17 cellular contexts compared by ENCODE assay signal in the genomic region with DNA sequence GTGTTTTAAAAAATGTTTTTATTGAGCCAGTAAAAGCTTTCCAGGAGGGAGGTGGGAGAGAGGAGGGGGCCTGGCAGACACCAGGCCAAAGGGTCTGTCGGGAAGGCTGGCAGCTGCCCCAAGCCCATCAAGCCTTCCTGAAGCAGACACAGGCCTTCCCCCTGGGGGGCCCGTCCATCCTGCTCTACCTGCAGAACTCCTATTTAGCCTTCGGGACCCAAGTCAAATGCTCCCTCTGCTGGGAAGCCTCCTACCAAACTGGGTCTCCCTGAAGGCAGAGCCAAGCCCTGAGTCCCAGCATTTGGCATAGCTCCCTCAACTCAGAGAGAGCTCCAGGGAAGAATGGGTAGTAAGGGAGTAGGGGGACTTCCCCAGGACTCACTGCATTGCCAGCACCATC. TPM values are rescaled to one million over a fixed set of nuclear protein-coding genes. Genes with fewer than 3 reads are reported as not detected.
DNase-seq lines count a peak whose midpoint lies in the region; ATAC-seq and TF ChIP-seq lines count a peak whose summit lies in the region.
"Had no signal": no experiment of that assay in that cellular context is flagged by ENCODE, and none has a peak within 500 bp of the region (broad histone marks: within the 10 kb centered on the region; RNA-seq: fewer than 3 reads in every experiment).

No MANE protein-coding gene starts in this region.

- no peak for TF ChIP-seq POLR2A in body of pancreas (IDR thresholded peaks at IDR 0.05)

- H3K36me3 ChIP-seq in H7 (replicated peaks; ENCODE audit: control insufficient read depth, insufficient read depth, low read length) (no peaks in the 10 kb centered on the region), body of pancreas (replicated peaks in 1 of 2; ENCODE audit: insufficient read depth in 1 of 2, low read depth in 2 of 2) (no peaks in the 10 kb centered on the region)
- H3K36me3 ChIP-seq: BE2C had no signal

- H3K36me3 Mint-ChIP-seq in CD14-positive monocyte = no peaks in the 10 kb centered on the region
- H3K36me3 Mint-ChIP-seq: CD8-positive, alpha-beta T cell had no signal

- H3K4me1 ChIP-seq in body of pancreas = peaks cover 44% of the 10 kb centered on the region
- H3K4me1 ChIP-seq: BE2C had no signal

- H3K27ac ChIP-seq in 22Rv1 (peak overlapping the region; percentile 94), body of pancreas (peak overlapping the region in 3 of 4 donors; percentile 67 to 77 (median 68))
- H3K27ac ChIP-seq: A549, C4-2B had no signal

- TF ChIP-seq CTCF in 22Rv1 (IDR thresholded peaks at IDR 0.05) (no peak), body of pancreas (IDR thresholded peaks at IDR 0.05) (no peak), CD14-positive monocyte (IDR thresholded peaks at IDR 0.05) (no peak)

- DNase-seq in H7 (peak; percentile 83), body of pancreas (no peak), iPS-NIHi7 (ENCODE audit: extremely low spot score) (peak; percentile 56), KG1 (lab: John Stamatoyannopoulos, UW) (no peak), posterior cingulate gyrus (no peak), CD14-positive monocyte (ENCODE audit: low spot score) (no peak)
- DNase-seq: BE2C; CD8-positive, alpha-beta T cell; COR-L47; DMS153; DMS79 treated with DMSO at 0.1 percent for 48 hours; EL; GDM1 had no signal

- H3K9me3 ChIP-seq in body of pancreas = no peaks in the 10 kb centered on the region
- H3K9me3 ChIP-seq: BE2C had no signal

- H3K4me3 ChIP-seq in H7 (ENCODE audit: insufficient read depth, low read depth, low read length) (no peak overlapping the region), body of pancreas (no peak overlapping the region)
- H3K4me3 ChIP-seq: A549 had no signal

- WGBS in body of pancreas, 2 donors = 64 to 70% methylated on average over 3 of the region's 3 CpGs

- peak overlapping the region in 1 of 2 donors; percentile 4 for H3K4me3 Mint-ChIP-seq in CD14-positive monocyte
- H3K4me3 Mint-ChIP-seq: CD8-positive, alpha-beta T cell had no signal

- H3K27me3 Mint-ChIP-seq in CD14-positive monocyte (ENCODE audit: low read depth in 3 of 3) = peaks cover 29 to 52% (median 36%) of the 10 kb centered on the region in 3 donors

- intact Hi-C loops in body of pancreas (cut with DNase I) = no loop called here
- intact Hi-C loops in posterior cingulate gyrus (cut with DNase I) = no loop called here
- intact Hi-C loops in CD14-positive monocyte (cut with micrococcal nuclease) = no loop called here

- H3K27me3 ChIP-seq in H7 (ENCODE audit: control insufficient read depth, insufficient read depth, low read length) = peaks cover 30% of the 10 kb centered on the region
- H3K27me3 ChIP-seq in body of pancreas = no peaks in the 10 kb centered on the region
- H3K27me3 ChIP-seq: BE2C had no signal

- H3K4me1 Mint-ChIP-seq in CD14-positive monocyte = peaks cover 17% of the 10 kb centered on the region

- peaks cover 9 to 18% (median 13%) of the 10 kb centered on the region in 7 donors for H3K9me3 Mint-ChIP-seq in CD14-positive monocyte
- H3K9me3 Mint-ChIP-seq: CD8-positive, alpha-beta T cell had no signal

- no peak for ATAC-seq in body of pancreas
- no peak for ATAC-seq in GM18858 (IDR thresholded peaks at IDR 0.05; ENCODE audit: unreplicated experiment)
- ATAC-seq: A549; CD8-positive, alpha-beta T cell had no signal

- no peak overlapping the region for H3K27ac Mint-ChIP-seq in CD14-positive monocyte
- H3K27ac Mint-ChIP-seq: CD8-positive, alpha-beta T cell had no signal

RNA-seq across cellular contexts. Expression of a gene that starts 23.0 kb away (rescaled TPM):
- 76.6 and 77.4 TPM in 2 replicates for total RNA-seq in H7 (2014; rRNA removed; shearing (Covaris generic))
- total RNA-seq in body of pancreas = 10 to 100 TPM; 20.8 to 36.3 TPM
- 100 to 1,000 TPM; 140 to 170 TPM for polyA plus RNA-seq in CD14-positive monocyte

RNA-seq across cellular contexts. Expression of a gene that starts 26.5 kb away (rescaled TPM):
- total RNA-seq in H7 (2014; rRNA removed; shearing (Covaris generic)) = 0.94 and 1.7 TPM in 2 replicates
- total RNA-seq in body of pancreas = under 1 TPM in 1 of 2 donors, not detected in 1; 0.26 TPM
- polyA plus RNA-seq in CD14-positive monocyte = not detected
- total RNA-seq: CD8-positive, alpha-beta T cell had no signal

RNA-seq across cellular contexts. Expression of a gene that starts 34.8 kb away (rescaled TPM):
- total RNA-seq in H7 (2014; rRNA removed; shearing (Covaris generic)) = 836 and 1,175 TPM in 2 replicates
- total RNA-seq in body of pancreas = 100 to 1,000 TPM in 1 of 2 donors, 10 to 100 TPM in 1; 51.9 to 184 TPM
- polyA plus RNA-seq in CD14-positive monocyte = 100 to 1,000 TPM; 526 to 588 TPM

Comparison
In these comparisons a context has a peak if more than half of its experiments do, and no peak if none do; other contexts are left out.
1. DNase-seq: peak in H7 (single experiment) and iPS-NIHi7 (single experiment); none in body of pancreas (0 of 4), KG1 (single experiment), posterior cingulate gyrus (0 of 10) and CD14-positive monocyte (single experiment).